In genomic region chr5:33065146-33065545, GRCh38 we compare ENCODE assay signal across 22 cellular contexts.
"Had no signal": no experiment of that assay in that cellular context is flagged by ENCODE, and none has a peak within 500 bp of the region (broad histone marks: within the 10 kb centered on the region; RNA-seq: fewer than 3 reads in every experiment).

No MANE protein-coding gene starts in this region.

- ATAC-seq: left lung; naive thymus-derived CD4-positive, alpha-beta T cell; psoas muscle; right cardiac atrium; stimulated activated memory B cell treated with anti-CD40 and anti-IgM and Interleukin-4, amounts not matched to agents 10 μg/mL and 1 μg/mL and 100 μg/mL, for 72 hours; stimulated activated naive CD8-positive, alpha-beta T cell treated with anti-CD3 and anti-CD28 coated beads, Interleukin-15, Interleukin-2, amounts not matched to agents 100 U/mL and 50 U/mL, for 24 hours had no signal

- H3K27ac ChIP-seq: coronary artery, left lung, psoas muscle, sigmoid colon, spleen, testis, tibial artery had no signal

- H3K27ac Mint-ChIP-seq: mesothelial cell of epicardium; naive thymus-derived CD4-positive, alpha-beta T cell; nephron progenitor cell; stimulated activated memory B cell treated with anti-CD40 and anti-IgM and Interleukin-4, amounts not matched to agents 10 μg/mL and 1 μg/mL and 100 μg/mL, for 72 hours; type B pancreatic cell had no signal

- H3K4me1 Mint-ChIP-seq: naive thymus-derived CD4-positive, alpha-beta T cell; nephron progenitor cell; stimulated activated memory B cell treated with anti-CD40 and anti-IgM and Interleukin-4, amounts not matched to agents 10 μg/mL and 1 μg/mL and 100 μg/mL, for 72 hours had no signal

- H3K27me3 ChIP-seq: left lung, sigmoid colon, spleen, testis, tibial artery had no signal

- H3K9me3 ChIP-seq: left lung, psoas muscle, sigmoid colon, spleen, testis, tibial artery had no signal

- H3K36me3 Mint-ChIP-seq: mesothelial cell of epicardium; naive thymus-derived CD4-positive, alpha-beta T cell; stimulated activated memory B cell treated with anti-CD40 and anti-IgM and Interleukin-4, amounts not matched to agents 10 μg/mL and 1 μg/mL and 100 μg/mL, for 72 hours; type B pancreatic cell had no signal

- H3K4me1 ChIP-seq: left lung, psoas muscle, sigmoid colon, spleen, testis had no signal

- H3K36me3 ChIP-seq: left lung, sigmoid colon, spleen, tibial artery had no signal

- DNase-seq: dermis blood vessel endothelial cell; effector memory CD4-positive, alpha-beta T cell; kidney; left lung; mesenchymal stem cell; naive thymus-derived CD4-positive, alpha-beta T cell; nephron progenitor cell; nucleus accumbens; posterior cingulate gyrus; psoas muscle; right cardiac atrium; sigmoid colon; spleen; stimulated activated CD4-positive, alpha-beta T cell treated with anti-CD3 and anti-CD28 coated beads, Interleukin-4, amount 100 ng/mL, for 4 hours; stimulated activated naive CD8-positive, alpha-beta T cell treated with anti-CD3 and anti-CD28 coated beads, Interleukin-15, Interleukin-2, amounts not matched to agents 100 U/mL and 50 U/mL, for 24 hours; substantia nigra; testis; tibial artery had no signal

- H3K4me3 Mint-ChIP-seq: mesothelial cell of epicardium; naive thymus-derived CD4-positive, alpha-beta T cell; nephron progenitor cell; stimulated activated memory B cell treated with anti-CD40 and anti-IgM and Interleukin-4, amounts not matched to agents 10 μg/mL and 1 μg/mL and 100 μg/mL, for 72 hours; type B pancreatic cell had no signal

- H3K9me3 Mint-ChIP-seq: mesothelial cell of epicardium; nephron progenitor cell; stimulated activated memory B cell treated with anti-CD40 and anti-IgM and Interleukin-4, amounts not matched to agents 10 μg/mL and 1 μg/mL and 100 μg/mL, for 72 hours; type B pancreatic cell had no signal

- H3K27me3 Mint-ChIP-seq: naive thymus-derived CD4-positive, alpha-beta T cell; stimulated activated memory B cell treated with anti-CD40 and anti-IgM and Interleukin-4, amounts not matched to agents 10 μg/mL and 1 μg/mL and 100 μg/mL, for 72 hours; type B pancreatic cell had no signal

- H3K4me3 ChIP-seq: coronary artery, left lung, psoas muscle, sigmoid colon, spleen, testis, tibial artery had no signal
